Comparison of ENCODE assay signal across 8 cellular contexts in the genomic region with DNA sequence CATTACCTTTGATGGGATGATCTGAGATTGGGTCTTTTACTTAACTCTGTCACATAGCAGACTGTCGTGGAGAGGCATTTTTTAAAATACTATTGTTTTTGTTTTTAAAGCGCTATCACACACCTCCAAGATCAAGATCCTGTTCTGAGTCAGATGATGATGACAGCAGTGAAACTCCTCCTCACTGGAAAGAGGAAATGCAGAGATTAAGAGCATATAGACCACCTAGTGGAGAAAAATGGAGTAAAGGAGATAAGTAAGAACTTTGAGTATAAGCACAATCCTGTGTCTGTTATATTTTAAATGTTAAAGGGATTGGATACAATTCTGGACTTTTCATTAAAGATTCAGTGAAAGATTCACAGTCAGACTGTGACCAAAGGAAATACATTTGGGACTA.
A peak's percentile ranks its signal among the peaks of the same experiment; 100 is the strongest.
DNase-seq lines count a peak whose midpoint lies in the region; ATAC-seq lines count a peak whose summit lies in the region.
"Had no signal": no experiment of that assay in that cellular context is flagged by ENCODE, and none has a peak within 500 bp of the region (broad histone marks: within the 10 kb centered on the region; RNA-seq: fewer than 3 reads in every experiment).

No MANE protein-coding gene starts in this region.

- ATAC-seq in HG03175 (IDR thresholded peaks at IDR 0.05; ENCODE audit: unreplicated experiment) (peak; percentile 50), GM21825 (IDR thresholded peaks at IDR 0.05; ENCODE audit: unreplicated experiment) (no peak), GM21619 (IDR thresholded peaks at IDR 0.05; ENCODE audit: unreplicated experiment) (no peak)
- peak; percentile 60 for ATAC-seq in activated naive CD8-positive, alpha-beta T cell treated with anti-CD3 and anti-CD28 coated beads, Interleukin-2, amount 50 U/mL, for 24 hours

- in situ Hi-C loops in ACHN (cut with HindIII; ENCODE audit: low pct_ligation_motif_present, low pct_unique_long_range_greater_than_20kb, low sequenced_read_pairs) = no loop called here

- peak; percentile 53 for DNase-seq in ACHN
- no peak for DNase-seq in activated naive CD8-positive, alpha-beta T cell treated with anti-CD3 and anti-CD28 coated beads, Interleukin-2, amount 50 U/mL, for 24 hours
- no peak for DNase-seq in GM19238 (ENCODE audit: insufficient read length, low spot score)
- DNase-seq: amygdala, NCI-H524 had no signal

- no peaks in the 10 kb centered on the region for H3K27me3 Mint-ChIP-seq in activated naive CD8-positive, alpha-beta T cell treated with anti-CD3 and anti-CD28 coated beads, Interleukin-2, amount 50 U/mL, for 24 hours

- peak overlapping the region; percentile 25 for H3K27ac Mint-ChIP-seq in activated naive CD8-positive, alpha-beta T cell treated with anti-CD3 and anti-CD28 coated beads, Interleukin-2, amount 50 U/mL, for 24 hours

- H3K36me3 Mint-ChIP-seq in activated naive CD8-positive, alpha-beta T cell treated with anti-CD3 and anti-CD28 coated beads, Interleukin-2, amount 50 U/mL, for 24 hours (ENCODE audit: low read depth) = peaks cover 48% of the 10 kb centered on the region

- H3K9me3 Mint-ChIP-seq in activated naive CD8-positive, alpha-beta T cell treated with anti-CD3 and anti-CD28 coated beads, Interleukin-2, amount 50 U/mL, for 24 hours = no peaks in the 10 kb centered on the region

- peaks cover 4% of the 10 kb centered on the region for H3K4me1 Mint-ChIP-seq in activated naive CD8-positive, alpha-beta T cell treated with anti-CD3 and anti-CD28 coated beads, Interleukin-2, amount 50 U/mL, for 24 hours

- H3K4me3 Mint-ChIP-seq in activated naive CD8-positive, alpha-beta T cell treated with anti-CD3 and anti-CD28 coated beads, Interleukin-2, amount 50 U/mL, for 24 hours = no peak overlapping the region

Comparison
In these comparisons a context has a peak if more than half of its experiments do, and no peak if none do; other contexts are left out.
1. ATAC-seq: peak in HG03175 (single experiment) and activated naive CD8-positive, alpha-beta T cell treated with anti-CD3 and anti-CD28 coated beads, Interleukin-2, amount 50 U/mL, for 24 hours (single experiment); none in GM21825 (single experiment) and GM21619 (single experiment).